12 cellular contexts compared by ENCODE assay signal in genomic region chr12:109109756-109110350, GRCh38. TPM values are rescaled to one million over a fixed set of nuclear protein-coding genes. Genes with fewer than 3 reads are reported as not detected.
DNase-seq lines count a peak whose midpoint lies in the region; ATAC-seq and TF ChIP-seq lines count a peak whose summit lies in the region.
"Had no signal": no experiment of that assay in that cellular context is flagged by ENCODE, and none has a peak within 500 bp of the region (broad histone marks: within the 10 kb centered on the region; RNA-seq: fewer than 3 reads in every experiment).

No MANE protein-coding gene starts in this region.

- H3K9me3 Mint-ChIP-seq in activated CD4-positive, alpha-beta T cell treated with anti-CD3 and anti-CD28 coated beads, Interleukin-2, amount 10 ng/mL, durations not matched to agents 7 days and 5 days = no peaks in the 10 kb centered on the region

- peaks cover 19% of the 10 kb centered on the region for H3K36me3 ChIP-seq in mammary epithelial cell (ENCODE audit: insufficient read depth, low read length)
- H3K36me3 ChIP-seq in tibial nerve = peaks cover 0 to 39% (median 0%) of the 10 kb centered on the region in 3 donors

- ATAC-seq in HG03175 (IDR thresholded peaks at IDR 0.05; ENCODE audit: unreplicated experiment) = no peak
- ATAC-seq in GM18870 (IDR thresholded peaks at IDR 0.05; ENCODE audit: unreplicated experiment) = no peak

- H3K4me1 ChIP-seq in mammary epithelial cell (ENCODE audit: insufficient read depth, low read length) = peaks cover 11% of the 10 kb centered on the region
- H3K4me1 ChIP-seq in tibial nerve = peaks cover 0 to 42% (median 36%) of the 10 kb centered on the region in 4 donors

- peak overlapping the region; percentile 39 for H3K27ac Mint-ChIP-seq in activated CD4-positive, alpha-beta T cell treated with anti-CD3 and anti-CD28 coated beads, Interleukin-2, amount 10 ng/mL, durations not matched to agents 7 days and 5 days

- POLR2A ChIA-PET in activated CD4-positive, alpha-beta T cell treated with anti-CD3 and anti-CD28 coated beads, Interleukin-2, amount 10 ng/mL, durations not matched to agents 7 days and 5 days (lab: Charles Lee) = no interaction called here

- CTCF ChIA-PET in activated CD4-positive, alpha-beta T cell treated with anti-CD3 and anti-CD28 coated beads, Interleukin-2, amount 10 ng/mL, durations not matched to agents 7 days and 5 days (lab: Charles Lee) = interaction anchor here (0.7 kb wide), 2 partner anchors 12 to 21 kb away, joined by 3 to 5 read pairs; no protein-coding TSS in a partner anchor
- CTCF ChIA-PET in mammary epithelial cell (lab: Charles Lee; ENCODE audit: low non-redundant PET) = no interaction called here

- no peaks in the 10 kb centered on the region for H3K79me2 ChIP-seq in mammary epithelial cell (ENCODE audit: insufficient read depth, low read length)

- H2AFZ ChIP-seq in mammary epithelial cell (ENCODE audit: low read depth, low read length) = no peak overlapping the region

- H3K27ac ChIP-seq in mammary epithelial cell (ENCODE audit: insufficient read depth, low read depth, low read length) (no peak overlapping the region), tibial nerve (peak overlapping the region; percentile 85 to 92 (median 89))

- dilution Hi-C loops in mammary epithelial cell (cut with HindIII; ENCODE audit: low sequenced_read_pairs) = loop anchor here (25.0 kb wide), 1 partner anchor 277 kb away; no protein-coding TSS in a partner anchor

- no peak overlapping the region for H3K4me2 ChIP-seq in mammary epithelial cell (ENCODE audit: insufficient read depth, low read depth, low read length)

- no peaks in the 10 kb centered on the region for H4K20me1 ChIP-seq in mammary epithelial cell (ENCODE audit: insufficient read depth, low read length)

- 96% methylated on average over 6 of the region's 6 CpGs for WGBS in mammary epithelial cell (ENCODE audit: low coverage, missing lambda C conversion rate)
- WGBS in tibial nerve, 2 donors = 66 to 68% methylated on average over 6 of the region's 6 CpGs

- peaks cover 16% of the 10 kb centered on the region for H3K4me1 Mint-ChIP-seq in activated CD4-positive, alpha-beta T cell treated with anti-CD3 and anti-CD28 coated beads, Interleukin-2, amount 10 ng/mL, durations not matched to agents 7 days and 5 days

- no peak overlapping the region for H3K4me3 Mint-ChIP-seq in activated CD4-positive, alpha-beta T cell treated with anti-CD3 and anti-CD28 coated beads, Interleukin-2, amount 10 ng/mL, durations not matched to agents 7 days and 5 days

- H3K9ac ChIP-seq in mammary epithelial cell (ENCODE audit: insufficient read depth, low read length) = no peak overlapping the region

- in situ Hi-C loops in mammary epithelial cell (cut with MboI; ENCODE audit: low sequenced_read_pairs in 2 of 2) = loop anchor here (5.0 to 10.0 kb wide), 2 partner anchors 275 to 282 kb away; no protein-coding TSS in a partner anchor

- H3K4me3 ChIP-seq in mammary epithelial cell (replicated peaks in 1 of 3; ENCODE audit: insufficient read depth in 1 of 3, low read depth in 2 of 3, low read length in 3 of 3) (no peak overlapping the region), tibial nerve (no peak overlapping the region)

- H3K9me3 ChIP-seq in mammary epithelial cell (replicated peaks; ENCODE audit: insufficient read depth, low read length) (no peaks in the 10 kb centered on the region), tibial nerve (no peaks in the 10 kb centered on the region)
- H3K9me3 ChIP-seq: thoracic aorta had no signal

- no peaks in the 10 kb centered on the region for H3K27me3 Mint-ChIP-seq in activated CD4-positive, alpha-beta T cell treated with anti-CD3 and anti-CD28 coated beads, Interleukin-2, amount 10 ng/mL, durations not matched to agents 7 days and 5 days

- TF ChIP-seq EP300 in tibial nerve (IDR thresholded peaks at IDR 0.05) = no peak

- H3K36me3 Mint-ChIP-seq in activated CD4-positive, alpha-beta T cell treated with anti-CD3 and anti-CD28 coated beads, Interleukin-2, amount 10 ng/mL, durations not matched to agents 7 days and 5 days (ENCODE audit: low read depth) = peaks cover 26% of the 10 kb centered on the region

- no peaks in the 10 kb centered on the region for H3K27me3 ChIP-seq in mammary epithelial cell (ENCODE audit: insufficient read depth, low read length)
- H3K27me3 ChIP-seq in tibial nerve = no peaks in the 10 kb centered on the region

- BruUV-seq in mammary epithelial cell (replicated peaks; lab: Mats Ljungman, UMichigan) = TSS peak; percentile 24

- TF ChIP-seq CTCF in mammary epithelial cell (conservative IDR thresholded peaks at IDR 0.05 in 1 of 2, IDR thresholded peaks at IDR 0.05 in 1 of 2; ENCODE audit: extremely low read depth in 1 of 2, insufficient read depth in 1 of 2, low read depth in 1 of 2, low read length in 2 of 2) (no peak), tibial nerve (IDR thresholded peaks at IDR 0.05) (no peak)

- TF ChIP-seq POLR2A in tibial nerve (IDR thresholded peaks at IDR 0.05) = no peak

- intact Hi-C loops in mammary epithelial cell (cut with micrococcal nuclease) = loop anchor here (5.0 kb wide), 1 partner anchor 152 kb away; no protein-coding TSS in a partner anchor

- no peak for DNase-seq in activated CD4-positive, alpha-beta T cell treated with anti-CD3 and anti-CD28 coated beads, Interleukin-2, amount 10 ng/mL, durations not matched to agents 7 days and 5 days
- DNase-seq in activated CD4-positive, alpha-beta T cell treated with anti-CD3 and anti-CD28 coated beads for 48 hours = no peak
- DNase-seq in mammary epithelial cell (no peak), midbrain (lab: John Stamatoyannopoulos, UW) (peak; percentile 10), tibial nerve (ENCODE audit: low spot score in 2 of 2) (no peak), epidermal melanocyte (ENCODE audit: insufficient read length, low spot score) (no peak)
- DNase-seq: activated T-cell treated with anti-CD3 and anti-CD28 coated beads, Interleukin-2, amount 50 U/mL, for 48 hours; NCI-H226; stimulated activated CD4-positive, alpha-beta T cell treated with anti-CD3 and anti-CD28 coated beads, Interleukin-15, amount 100 ng/mL, for 24 hours had no signal

RNA-seq across cellular contexts. Expression of gene ACACB, which starts 6.5 kb away (rescaled TPM):
- total RNA-seq in activated CD4-positive, alpha-beta T cell treated with anti-CD3 and anti-CD28 coated beads, Interleukin-2, amount 10 ng/mL, durations not matched to agents 7 days and 5 days = 10 to 100 TPM; 10.3 to 13.3 TPM
- 1 to 10 TPM; 4.7 to 6.0 TPM for total RNA-seq in mammary epithelial cell
- 1.8 TPM for polyA plus RNA-seq in mammary epithelial cell
- 6.5 TPM for polyA minus RNA-seq in mammary epithelial cell
- 100 to 1,000 TPM; 402 to 560 (median 525) TPM for total RNA-seq in tibial nerve

RNA-seq across cellular contexts. Expression of gene UNG, which starts 12.5 kb away (rescaled TPM):
- total RNA-seq in activated CD4-positive, alpha-beta T cell treated with anti-CD3 and anti-CD28 coated beads, Interleukin-2, amount 10 ng/mL, durations not matched to agents 7 days and 5 days = 10 to 100 TPM; 40.2 to 45.2 TPM
- total RNA-seq in mammary epithelial cell (10 to 100 TPM; 34.2 to 37.7 TPM), tibial nerve (10 to 100 TPM; 17.4 to 26.9 (median 21.3) TPM)
- polyA plus RNA-seq in mammary epithelial cell = 38.6 TPM
- 32.7 TPM for polyA minus RNA-seq in mammary epithelial cell

RNA-seq across cellular contexts. Expression of gene ALKBH2, which starts 16.6 kb away (rescaled TPM):
- total RNA-seq in activated CD4-positive, alpha-beta T cell treated with anti-CD3 and anti-CD28 coated beads, Interleukin-2, amount 10 ng/mL, durations not matched to agents 7 days and 5 days = 10 to 100 TPM in 1 of 2 experiments, 1 to 10 TPM in 1; 10.0 to 13.0 TPM
- total RNA-seq in mammary epithelial cell (10 to 100 TPM; 15.2 to 23.9 TPM), tibial nerve (10 to 100 TPM in 3 of 4 donors, 1 to 10 TPM in 1; 9.2 to 41.4 (median 17.5) TPM)
- 23.1 TPM for polyA plus RNA-seq in mammary epithelial cell
- 34.9 TPM for polyA minus RNA-seq in mammary epithelial cell

RNA-seq across cellular contexts. Expression of gene USP30, which starts 57.5 kb away (rescaled TPM):
- total RNA-seq in activated CD4-positive, alpha-beta T cell treated with anti-CD3 and anti-CD28 coated beads, Interleukin-2, amount 10 ng/mL, durations not matched to agents 7 days and 5 days = 1 to 10 TPM; 5.5 to 7.2 TPM
- total RNA-seq in mammary epithelial cell = 10 to 100 TPM; 10.0 to 13.5 TPM
- polyA plus RNA-seq in mammary epithelial cell = 6.1 TPM
- polyA minus RNA-seq in mammary epithelial cell = 44.2 TPM
- 10 to 100 TPM; 12.0 to 38.8 (median 20.8) TPM for total RNA-seq in tibial nerve

Comparison
In these comparisons a context has a peak if more than half of its experiments do, and no peak if none do; other contexts are left out.
1. RNA of gene ACACB, which starts 6.5 kb away (total RNA-seq): 402 to 560 TPM in tibial nerve; 10.3 to 13.3 TPM in activated CD4-positive, alpha-beta T cell treated with anti-CD3 and anti-CD28 coated beads, Interleukin-2, amount 10 ng/mL, durations not matched to agents 7 days and 5 days and 4.7 to 6.0 TPM in mammary epithelial cell; every median in the first group is over 10 times any median in the second.